In the genomic region with DNA sequence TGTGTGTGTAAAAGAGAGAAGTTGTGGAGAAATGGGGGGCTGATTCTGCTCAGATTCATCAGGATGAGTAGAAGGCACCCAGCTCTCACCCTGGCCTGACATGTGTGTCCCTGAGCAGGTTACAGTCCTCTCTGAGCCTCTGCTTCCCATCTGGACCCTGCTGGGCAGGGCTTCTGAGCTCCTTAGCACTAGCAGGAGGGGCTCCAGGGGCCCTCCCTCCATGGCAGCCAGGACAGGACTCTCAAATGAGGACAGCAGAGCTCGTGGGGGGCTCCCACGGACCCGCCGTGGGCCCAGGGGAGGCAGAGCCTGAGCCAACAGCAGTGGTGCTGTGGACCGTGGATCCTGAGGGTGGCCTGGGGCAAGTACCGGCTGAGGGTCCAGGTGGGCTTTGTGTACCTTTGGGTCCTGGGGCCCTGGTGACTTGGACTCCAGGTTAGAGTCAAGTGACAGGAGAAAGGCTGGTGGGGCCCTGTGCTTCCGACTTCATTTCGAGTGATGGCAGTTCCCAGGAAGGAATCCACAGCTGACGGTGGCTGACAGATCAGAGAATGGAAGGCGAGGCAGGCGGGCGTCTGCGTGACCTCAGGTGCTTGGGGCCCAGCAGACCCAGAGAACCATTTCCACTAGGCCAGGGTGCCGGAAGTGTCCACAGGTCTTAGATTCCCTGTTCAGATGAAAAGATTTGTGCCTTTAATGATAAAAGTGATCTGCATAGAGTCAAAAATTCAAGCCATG, we compare ENCODE assay signal across 10 cellular contexts. TPM values are rescaled to one million over a fixed set of nuclear protein-coding genes. Genes with fewer than 3 reads are reported as not detected.
DNase-seq lines count a peak whose midpoint lies in the region; ATAC-seq, FAIRE-seq and TF ChIP-seq lines count a peak whose summit lies in the region.
"Had no signal": no experiment of that assay in that cellular context is flagged by ENCODE, and none has a peak within 500 bp of the region (broad histone marks: within the 10 kb centered on the region; RNA-seq: fewer than 3 reads in every experiment).

No MANE protein-coding gene starts in this region.

- peaks cover 33% of the 10 kb centered on the region for H3K79me2 ChIP-seq in GM12878 (ENCODE audit: control insufficient read depth, insufficient read depth, low read length)

- TF ChIP-seq CTCF in GM12878 (IDR thresholded peaks at IDR 0.05 in 2 of 3, conservative IDR thresholded peaks at IDR 0.05 in 1 of 3; ENCODE audit: control insufficient read depth in 2 of 3, extremely low read depth in 1 of 3, insufficient read depth in 1 of 3, low read depth in 3 of 3, low read length in 3 of 3): no peak
- no peak for TF ChIP-seq CTCF in uterus (IDR thresholded peaks at IDR 0.05)

- in situ Hi-C loops in GM12878 (cut with MboI): no loop called here

- SMC1A ChIA-PET in GM12878 (lab: Charles Lee; ENCODE audit: uncharacterized antibody, unreplicated experiment): interaction anchor here (1.2 kb wide), 1 partner anchor 121 kb away, joined by 3 read pairs; no protein-coding TSS in a partner anchor

- FAIRE-seq in GM12878 (lab: Jason Lieb, UNC): no peak

- RAD21 ChIA-PET in GM12878 (lab: Charles Lee; ENCODE audit: unreplicated experiment): interaction anchor here (1.2 to 2.3 kb wide), 5 partner anchors 11 to 52 kb away, joined by 3 to 6 read pairs (median 5); no protein-coding TSS in a partner anchor

- POLR2A ChIA-PET in GM12878 (lab: Charles Lee): interaction anchor here (0.5 to 6.0 kb wide), 10 partner anchors 11 to 951 kb away, joined by 3 to 50 read pairs (median 4); partner anchors contain the start of gene MALAT1

- H3K4me1 ChIP-seq in GM12878 (ENCODE audit: control insufficient read depth, insufficient read depth, low read length) (peaks cover 57% of the 10 kb centered on the region), uterus (peaks cover 0 to 10% of the 10 kb centered on the region in 2 donors)

- DNase-seq in cardiac septum (ENCODE audit: low spot score) (peak; percentile 74), left ventricle myocardium superior (no peak), GM12878 (ENCODE audit: low read depth, low spot score) (no peak), lung microvascular endothelial cell (ENCODE audit: low read depth in 2 of 2) (peak; percentile 39 to 56), uterus (peak; percentile 17 to 22), epidermal melanocyte (ENCODE audit: insufficient read length, low spot score) (no peak), activated T-cell treated with anti-CD3 and anti-CD28 coated beads for 4 hours (no peak)
- DNase-seq: central memory CD4-positive, alpha-beta T cell; NCI-H774 had no signal

- H2AFZ ChIP-seq in GM12878 (ENCODE audit: control insufficient read depth, low read depth, low read length): no peak overlapping the region

- H3K27me3 ChIP-seq in GM12878 (replicated peaks in 1 of 2; ENCODE audit: control insufficient read depth in 2 of 2, insufficient read depth in 2 of 2, low read length in 1 of 2) (no peaks in the 10 kb centered on the region), uterus (no peaks in the 10 kb centered on the region)

- WGBS in GM12878 (ENCODE audit: insufficient coverage, insufficient replicate concordance, low lambda C conversion rate, missing lambda C conversion rate): 61% methylated on average over 14 of the region's 14 CpGs

- CTCF ChIA-PET in GM12878 (lab: Yijun Ruan, JAX): interaction anchor here (0.5 to 1.6 kb wide), 3 partner anchors 10 to 114 kb away, joined by 4 to 6 read pairs (median 4); no protein-coding TSS in a partner anchor

- TF ChIP-seq RAD21 in GM12878 (IDR thresholded peaks at IDR 0.05; ENCODE audit: insufficient read depth, low read depth, low read length): no peak

- BruUV-seq in GM12878 (replicated peaks; lab: Mats Ljungman, UMichigan): TSS peak; percentile 23

- H3K4me2 ChIP-seq in GM12878 (ENCODE audit: control insufficient read depth, insufficient read depth): peak overlapping the region; percentile 56; the same call in 1 of the 2 replicates

- ATAC-seq in left ventricle myocardium superior (no peak), GM12878 (no peak), GM19351 (IDR thresholded peaks at IDR 0.05; ENCODE audit: unreplicated experiment) (no peak)

- H3K4me3 ChIP-seq in GM12878: no peak overlapping the region
- H3K4me3 ChIP-seq in uterus: no peak overlapping the region

- TF ChIP-seq EP300 in GM12878 (IDR thresholded peaks at IDR 0.05; ENCODE audit: borderline replicate concordance in 1 of 2, control insufficient read depth in 1 of 2, low read depth in 2 of 2, low read length in 2 of 2): no peak

- no peak overlapping the region for H3K9ac ChIP-seq in GM12878 (ENCODE audit: control insufficient read depth, insufficient read depth, low read length)

- H3K36me3 ChIP-seq in GM12878 (ENCODE audit: control insufficient read depth in 2 of 2, insufficient read depth in 2 of 2, low read length in 1 of 2) (peaks cover 0 to 5% of the 10 kb centered on the region in 2 experiments; a peak in 3 of 4 replicates), uterus (no peaks in the 10 kb centered on the region)

- peak; percentile 59; the same call in 1 of the 2 replicates for TF ChIP-seq POLR2A in GM12878 (IDR thresholded peaks at IDR 0.05; ENCODE audit: low read depth, low read length)
- TF ChIP-seq POLR2A in uterus (IDR thresholded peaks at IDR 0.05): no peak

- H4K20me1 ChIP-seq in GM12878 (ENCODE audit: control insufficient read depth, insufficient read depth): no peaks in the 10 kb centered on the region

- intact Hi-C loops in cardiac septum (cut with DNase I): no loop called here
- intact Hi-C loops in left ventricle myocardium superior (cut with micrococcal nuclease): no loop called here
- intact Hi-C loops in GM12878 (cut with micrococcal nuclease; ENCODE audit: unreplicated experiment): no loop called here
- intact Hi-C loops in uterus (cut with DNase I; ENCODE audit: low total_unique reads): no loop called here

- H3K9me3 ChIP-seq in GM12878 (replicated peaks; ENCODE audit: control insufficient read depth, insufficient read depth, low read length) (no peaks in the 10 kb centered on the region), uterus (no peaks in the 10 kb centered on the region)

- H3K27ac ChIP-seq in GM12878 (ENCODE audit: control insufficient read depth, insufficient read depth): peak overlapping the region; percentile 89
- peak overlapping the region; percentile 20 to 45 for H3K27ac ChIP-seq in uterus

RNA-seq across cellular contexts. Expression of gene NEAT1, which starts 21.9 kb away (rescaled TPM):
- 668 TPM for total RNA-seq in cardiac septum
- total RNA-seq in left ventricle myocardium superior: 508 TPM
- total RNA-seq in GM12878 (2013; cell fraction: nucleolus; rRNA removed): 259 and 262 TPM in 2 replicates
- total RNA-seq in GM12878 (2014; rRNA removed): 13.6 and 14.0 TPM in 2 replicates
- total RNA-seq in GM12878 (2014; rRNA removed; fragmentation: Illumina TruSeq; extraction: Trizol): 40.5 and 44.2 TPM in 2 replicates
- 174 and 225 TPM in 2 replicates for total RNA-seq in GM12878 (2021)
- 275 TPM for polyA plus RNA-seq in GM12878 (2011; ENCODE audit: low read depth)
- 151 and 247 TPM in 2 replicates for polyA plus RNA-seq in GM12878 (2011; rRNA removed)
- 64.2 and 104 TPM in 2 replicates for polyA plus RNA-seq in GM12878 (2011; cell fraction: cytosol; rRNA removed)
- polyA plus RNA-seq in GM12878 (2011; cell fraction: nucleus; rRNA removed): 342 and 617 TPM in 2 replicates
- 284 and 343 TPM in 2 replicates for polyA plus RNA-seq in GM12878 (2012)
- 167 and 254 TPM in 2 replicates for polyA plus RNA-seq in GM12878 (2014; fragmentation: Illumina TruSeq; extraction: Trizol)
- 10 to 100 TPM; 24.3 to 98.2 TPM for polyA plus RNA-seq in GM12878 (2014; fragmentation: Nextera tagmentation; extraction: Ambion mirVana)
- 314 and 328 TPM in 2 replicates for polyA plus RNA-seq in GM12878 (2014; rRNA removed)
- 10 to 100 TPM; 27.7 to 28.3 TPM for polyA plus RNA-seq in GM12878 (2016; fragmentation: Nextera tagmentation; extraction: Ambion mirVana)
- polyA minus RNA-seq in GM12878 (2011; rRNA and poly(A)+ RNA removed): 72.0 and 79.5 TPM in 2 replicates
- polyA minus RNA-seq in GM12878 (2011; cell fraction: cytosol; rRNA and poly(A)+ RNA removed): 13.8 and 14.9 TPM in 2 replicates
- 125 and 169 TPM in 2 replicates for polyA minus RNA-seq in GM12878 (2011; cell fraction: nucleus; rRNA and poly(A)+ RNA removed)
- 26.4 and 94.2 TPM in 2 replicates for total RNA-seq in lung microvascular endothelial cell
- 100 to 1,000 TPM in 3 of 4 donors, 10 to 100 TPM in 1; 33.6 to 932 (median 120) TPM for total RNA-seq in uterus

RNA-seq across cellular contexts. Expression of gene MALAT1, which starts 54.4 kb away (rescaled TPM):
- total RNA-seq in cardiac septum (9,850 TPM), left ventricle myocardium superior (7,191 TPM), GM12878 (2014; rRNA removed) (1,917 and 1,986 TPM in 2 replicates), GM12878 (2014; rRNA removed; fragmentation: Illumina TruSeq; extraction: Trizol) (2,052 and 2,660 TPM in 2 replicates), GM12878 (2021) (3,939 and 4,883 TPM in 2 replicates), lung microvascular endothelial cell (1,818 and 2,739 TPM in 2 replicates), uterus (over 10,000 TPM in 3 of 4 donors, 1,000 to 10,000 TPM in 1; 6,732 to 19,335 (median 13,886) TPM)
- 43,172 and 44,148 TPM in 2 replicates for total RNA-seq in GM12878 (2013; cell fraction: nucleolus; rRNA removed)
- polyA plus RNA-seq in GM12878 (2011; ENCODE audit: low read depth): 704 TPM
- polyA plus RNA-seq in GM12878 (2011; rRNA removed) (659 and 901 TPM in 2 replicates), GM12878 (2014; fragmentation: Illumina TruSeq; extraction: Trizol) (448 and 686 TPM in 2 replicates), GM12878 (2014; fragmentation: Nextera tagmentation; extraction: Ambion mirVana) (1,000 to 10,000 TPM; 1,593 to 8,160 TPM), GM12878 (2014; rRNA removed) (1,421 and 1,643 TPM in 2 replicates), GM12878 (2016; fragmentation: Nextera tagmentation; extraction: Ambion mirVana) (1,000 to 10,000 TPM; 6,201 to 6,497 TPM)
- polyA plus RNA-seq in GM12878 (2011; cell fraction: cytosol; rRNA removed): 216 and 352 TPM in 2 replicates
- polyA plus RNA-seq in GM12878 (2011; cell fraction: nucleus; rRNA removed): 4,041 and 4,062 TPM in 2 replicates
- 1,013 and 3,952 TPM in 2 replicates for polyA plus RNA-seq in GM12878 (2012)
- 2,928 and 3,606 TPM in 2 replicates for polyA minus RNA-seq in GM12878 (2011; rRNA and poly(A)+ RNA removed)
- 1,627 and 2,358 TPM in 2 replicates for polyA minus RNA-seq in GM12878 (2011; cell fraction: cytosol; rRNA and poly(A)+ RNA removed)
- 12,181 and 12,309 TPM in 2 replicates for polyA minus RNA-seq in GM12878 (2011; cell fraction: nucleus; rRNA and poly(A)+ RNA removed)

RNA-seq across cellular contexts. Expression of gene FRMD8, which starts 58.0 kb away (rescaled TPM):
- total RNA-seq in cardiac septum (14.4 TPM), left ventricle myocardium superior (9.7 TPM), GM12878 (2014; rRNA removed) (40.9 and 47.5 TPM in 2 replicates), GM12878 (2014; rRNA removed; fragmentation: Illumina TruSeq; extraction: Trizol) (12.2 and 14.3 TPM in 2 replicates), GM12878 (2021) (65.1 and 69.4 TPM in 2 replicates), lung microvascular endothelial cell (63.4 and 82.9 TPM in 2 replicates), uterus (100 to 1,000 TPM in 1 of 4 donors, 10 to 100 TPM in 3; 15.9 to 160 (median 41.5) TPM)
- 52.5 and 60.5 TPM in 2 replicates for total RNA-seq in GM12878 (2013; cell fraction: nucleolus; rRNA removed)
- 8.2 TPM for polyA plus RNA-seq in GM12878 (2011; ENCODE audit: low read depth)
- polyA plus RNA-seq in GM12878 (2011; rRNA removed) (8.0 and 18.4 TPM in 2 replicates), GM12878 (2014; fragmentation: Illumina TruSeq; extraction: Trizol) (6.6 and 14.0 TPM in 2 replicates), GM12878 (2014; fragmentation: Nextera tagmentation; extraction: Ambion mirVana) (1 to 10 TPM; 8.3 TPM), GM12878 (2014; rRNA removed) (53.8 and 55.9 TPM in 2 replicates), GM12878 (2016; fragmentation: Nextera tagmentation; extraction: Ambion mirVana) (10 to 100 TPM; 37.7 to 42.4 TPM)
- polyA plus RNA-seq in GM12878 (2011; cell fraction: cytosol; rRNA removed): 28.1 and 42.6 TPM in 2 replicates
- 58.9 and 140 TPM in 2 replicates for polyA plus RNA-seq in GM12878 (2011; cell fraction: nucleus; rRNA removed)
- 14.9 and 21.0 TPM in 2 replicates for polyA plus RNA-seq in GM12878 (2012)
- polyA minus RNA-seq in GM12878 (2011; rRNA and poly(A)+ RNA removed): 26.0 and 32.5 TPM in 2 replicates
- polyA minus RNA-seq in GM12878 (2011; cell fraction: cytosol; rRNA and poly(A)+ RNA removed): 21.4 and 21.8 TPM in 2 replicates
- 33.6 and 61.0 TPM in 2 replicates for polyA minus RNA-seq in GM12878 (2011; cell fraction: nucleus; rRNA and poly(A)+ RNA removed)

Comparison
In these comparisons a context has a peak if more than half of its experiments do, and no peak if none do; other contexts are left out.
1. DNase-seq: peak in cardiac septum (single experiment), lung microvascular endothelial cell (2 of 2) and uterus (2 of 2); none in left ventricle myocardium superior (single experiment), GM12878 (single experiment), epidermal melanocyte (single experiment) and activated T-cell treated with anti-CD3 and anti-CD28 coated beads for 4 hours (single experiment).